8 cellular contexts compared by ENCODE assay signal in the genomic region with DNA sequence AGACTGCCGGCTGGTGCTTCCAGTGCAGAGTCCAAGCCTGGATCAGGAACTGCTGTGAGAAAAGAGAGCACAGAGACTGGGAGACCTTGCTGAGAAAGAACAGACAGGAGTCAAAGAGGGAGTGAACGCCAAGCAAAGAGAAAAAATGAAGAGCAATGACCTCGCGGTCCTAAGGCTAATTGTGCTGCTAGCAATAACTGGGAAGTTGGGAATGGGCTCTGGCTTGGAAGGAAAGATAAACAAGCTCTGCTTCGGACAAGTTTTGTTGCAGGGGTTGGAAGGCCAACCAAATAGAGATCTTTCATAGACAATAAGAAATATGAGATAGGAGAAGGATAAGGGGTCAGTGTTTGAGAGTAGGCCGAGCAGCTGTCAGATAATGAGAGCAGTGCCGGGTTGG.
A peak's percentile ranks its signal among the peaks of the same experiment; 100 is the strongest.
DNase-seq lines count a peak whose midpoint lies in the region; ATAC-seq, FAIRE-seq and TF ChIP-seq lines count a peak whose summit lies in the region.
"Not testable (repeated sequence)": the region's sequence is repeated elsewhere in the genome, so short reads cannot be mapped to it uniquely, and the experiment has no call there.

No MANE protein-coding gene starts in this region.

- not testable (repeated sequence) for H3K27me3 ChIP-seq in liver (ENCODE audit: control insufficient read depth in 4 of 4, insufficient read depth in 4 of 4, low read length in 3 of 4); right lobe of liver; upper lobe of right lung

- TF ChIP-seq CTCF in fibroblast of villous mesenchyme (IDR thresholded peaks at IDR 0.05; ENCODE audit: insufficient read depth, low read depth, low read length); liver (IDR thresholded peaks at IDR 0.05; ENCODE audit: low read depth, low read length, missing input control); right lobe of liver (IDR thresholded peaks at IDR 0.05); upper lobe of right lung (IDR thresholded peaks at IDR 0.05): not testable (repeated sequence)

- not testable (repeated sequence) for H3K36me3 ChIP-seq in liver (ENCODE audit: control insufficient read depth in 4 of 4, insufficient read depth in 3 of 4, low read depth in 1 of 4, low read length in 3 of 4); right lobe of liver; upper lobe of right lung

- not testable (repeated sequence) for H3K9me3 ChIP-seq in liver (ENCODE audit: control insufficient read depth in 4 of 4, low read length in 3 of 4); right lobe of liver; upper lobe of right lung

- not testable (repeated sequence) for H3K9ac ChIP-seq in liver (ENCODE audit: low read depth in 1 of 2, low read length in 2 of 2)

- ATAC-seq in left lobe of liver (peak; percentile 62), right lobe of liver (peak; percentile 43 to 66 (median 65)), sciatic nerve (peak; percentile 23), upper lobe of right lung (peak; percentile 21)

- H3K4me3 ChIP-seq in fibroblast of villous mesenchyme (ENCODE audit: low read depth, low read length); liver (ENCODE audit: low read depth in 1 of 3, low read length in 3 of 3); right lobe of liver; upper lobe of right lung: not testable (repeated sequence)

- FAIRE-seq in endometrium (lab: Jason Lieb, UNC) = peak; percentile 76

- not testable (repeated sequence) for H3K27ac ChIP-seq in liver (ENCODE audit: low read depth in 1 of 2, low read length in 2 of 2); upper lobe of right lung
- H3K27ac ChIP-seq in right lobe of liver = peak overlapping the region in 2 of 3 donors; percentile 24 to 50

- peaks cover 7 to 51% (median 42%) of the 10 kb centered on the region in 4 donors for H3K4me1 ChIP-seq in liver (ENCODE audit: control insufficient read depth in 4 of 4, insufficient read depth in 4 of 4, low read length in 3 of 4)
- peaks cover 0 to 43% (median 20%) of the 10 kb centered on the region in 4 donors for H3K4me1 ChIP-seq in right lobe of liver
- H3K4me1 ChIP-seq in upper lobe of right lung = not testable (repeated sequence)

- TF ChIP-seq POLR2A in right lobe of liver (IDR thresholded peaks at IDR 0.05) = not testable (repeated sequence)

- WGBS in liver = 35% methylated on average over 7 of the region's 7 CpGs
- 20% methylated on average over 7 of the region's 7 CpGs for WGBS in right lobe of liver (ENCODE audit: insufficient coverage, low coverage, low lambda C conversion rate, missing lambda C conversion rate)

- TF ChIP-seq RAD21 in liver (IDR thresholded peaks at IDR 0.05) = peak; percentile 25 to 59

- DNase-seq in fibroblast of villous mesenchyme (ENCODE audit: low read depth) = peak; percentile 16
- peak; percentile 65 for DNase-seq in left kidney (ENCODE audit: low read depth, low spot score)
- peak; percentile 66 for DNase-seq in left lobe of liver (ENCODE audit: low spot score)
- peak in 1 of 3 donors; percentile 65 for DNase-seq in right lobe of liver
- DNase-seq in sciatic nerve (ENCODE audit: low spot score); upper lobe of right lung: not testable (repeated sequence)

- intact Hi-C loops in right lobe of liver (cut with DNase I); sciatic nerve (cut with DNase I); upper lobe of right lung (cut with DNase I): not testable (repeated sequence)

TF ChIP-seq in liver, 16 proteins besides CTCF, POLR2A, EP300 and RAD21:
- peak; percentile 79 for TF ChIP-seq FOXA1 (IDR thresholded peaks at IDR 0.05)
- TF ChIP-seq, protein P1, sequence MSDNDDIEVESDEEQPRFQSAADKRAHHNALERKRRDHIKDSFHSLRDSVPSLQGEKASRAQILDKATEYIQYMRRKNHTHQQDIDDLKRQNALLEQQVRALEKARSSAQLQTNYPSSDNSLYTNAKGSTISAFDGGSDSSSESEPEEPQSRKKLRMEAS (IDR thresholded peaks at IDR 0.05) = peak; percentile 37
- peak; percentile 81 for TF ChIP-seq NR2F2 (IDR thresholded peaks at IDR 0.05)
- TF ChIP-seq JUND (IDR thresholded peaks at IDR 0.05) = peak; percentile 28 to 75
- peak; percentile 69 to 77 for TF ChIP-seq HNF4A (conservative IDR thresholded peaks at IDR 0.05)
- TF ChIP-seq RXRA (IDR thresholded peaks at IDR 0.05) = peak; percentile 98 to 100
- peak; percentile 90 for TF ChIP-seq SP1 (IDR thresholded peaks at IDR 0.05)
- TF ChIP-seq EGR1 (IDR thresholded peaks at IDR 0.05; ENCODE audit: low read depth in 2 of 2) = peak; percentile 56 to 68
- peak; percentile 67 for TF ChIP-seq ATF3 (IDR thresholded peaks at IDR 0.05)
- TF ChIP-seq FOXA2 (IDR thresholded peaks at IDR 0.05) = peak; percentile 75
- TF ChIP-seq, protein P2, sequence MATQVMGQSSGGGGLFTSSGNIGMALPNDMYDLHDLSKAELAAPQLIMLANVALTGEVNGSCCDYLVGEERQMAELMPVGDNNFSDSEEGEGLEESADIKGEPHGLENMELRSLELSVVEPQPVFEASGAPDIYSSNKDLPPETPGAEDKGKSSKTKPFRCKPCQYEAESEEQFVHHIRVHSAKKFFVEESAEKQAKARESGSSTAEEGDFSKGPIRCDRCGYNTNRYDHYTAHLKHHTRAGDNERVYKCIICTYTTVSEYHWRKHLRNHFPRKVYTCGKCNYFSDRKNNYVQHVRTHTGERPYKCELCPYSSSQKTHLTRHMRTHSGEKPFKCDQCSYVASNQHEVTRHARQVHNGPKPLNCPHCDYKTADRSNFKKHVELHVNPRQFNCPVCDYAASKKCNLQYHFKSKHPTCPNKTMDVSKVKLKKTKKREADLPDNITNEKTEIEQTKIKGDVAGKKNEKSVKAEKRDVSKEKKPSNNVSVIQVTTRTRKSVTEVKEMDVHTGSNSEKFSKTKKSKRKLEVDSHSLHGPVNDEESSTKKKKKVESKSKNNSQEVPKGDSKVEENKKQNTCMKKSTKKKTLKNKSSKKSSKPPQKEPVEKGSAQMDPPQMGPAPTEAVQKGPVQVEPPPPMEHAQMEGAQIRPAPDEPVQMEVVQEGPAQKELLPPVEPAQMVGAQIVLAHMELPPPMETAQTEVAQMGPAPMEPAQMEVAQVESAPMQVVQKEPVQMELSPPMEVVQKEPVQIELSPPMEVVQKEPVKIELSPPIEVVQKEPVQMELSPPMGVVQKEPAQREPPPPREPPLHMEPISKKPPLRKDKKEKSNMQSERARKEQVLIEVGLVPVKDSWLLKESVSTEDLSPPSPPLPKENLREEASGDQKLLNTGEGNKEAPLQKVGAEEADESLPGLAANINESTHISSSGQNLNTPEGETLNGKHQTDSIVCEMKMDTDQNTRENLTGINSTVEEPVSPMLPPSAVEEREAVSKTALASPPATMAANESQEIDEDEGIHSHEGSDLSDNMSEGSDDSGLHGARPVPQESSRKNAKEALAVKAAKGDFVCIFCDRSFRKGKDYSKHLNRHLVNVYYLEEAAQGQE (IDR thresholded peaks at IDR 0.05) = peak; percentile 65
- peak; percentile 43 for TF ChIP-seq YY1 (IDR thresholded peaks at IDR 0.05)
- peak; percentile 56 for TF ChIP-seq HNF4G (IDR thresholded peaks at IDR 0.05)
